In genomic region chr17:73264448-73264847, GRCh38 we compare ENCODE assay signal across 1 cellular context.
TF ChIP-seq lines count a peak whose summit lies in the region.

No MANE protein-coding gene starts in this region.

TF ChIP-seq in HepG2, 621 proteins besides CTCF, POLR2A, EP300 and RAD21 (continued from another document):
- peak; percentile 95 for TF ChIP-seq ZNF770 (CRISPR knock-in tag; IDR thresholded peaks at IDR 0.05)
